25 cellular contexts compared by ENCODE assay signal in the genomic region with DNA sequence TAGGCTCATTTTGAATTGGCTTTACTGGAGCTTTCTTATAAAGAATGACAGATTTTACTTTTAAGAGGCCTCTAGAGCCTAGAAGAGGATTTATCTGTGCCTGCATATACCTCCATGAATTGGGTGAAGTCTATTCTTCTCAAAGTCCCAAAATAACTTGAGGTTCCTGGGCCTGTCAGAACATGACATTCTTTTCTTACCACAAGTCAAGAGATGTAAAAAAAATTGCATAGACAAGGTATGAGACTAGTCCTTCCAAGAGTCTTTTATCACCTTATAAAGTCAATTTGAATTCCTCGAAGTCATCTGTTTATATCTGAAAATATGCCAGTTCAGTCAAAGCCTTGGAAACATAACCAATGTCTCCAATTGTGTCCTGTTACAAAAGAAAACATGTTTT. TPM values are rescaled to one million over a fixed set of nuclear protein-coding genes. Genes with fewer than 3 reads are reported as not detected.
DNase-seq lines count a peak whose midpoint lies in the region; ATAC-seq, FAIRE-seq and TF ChIP-seq lines count a peak whose summit lies in the region.
"Had no signal": no experiment of that assay in that cellular context is flagged by ENCODE, and none has a peak within 500 bp of the region (broad histone marks: within the 10 kb centered on the region; RNA-seq: fewer than 3 reads in every experiment).

No MANE protein-coding gene starts in this region.

- H3K9ac ChIP-seq in KMS-11 = no peak overlapping the region

- no peaks in the 10 kb centered on the region for H3K27me3 Mint-ChIP-seq in WTC11 (ENCODE audit: low read depth)

- in situ Hi-C loops in ACHN (cut with HindIII; ENCODE audit: low pct_ligation_motif_present, low pct_unique_long_range_greater_than_20kb, low sequenced_read_pairs) = no loop called here

- peaks cover 42% of the 10 kb centered on the region for H3K36me3 Mint-ChIP-seq in WTC11
- H3K36me3 Mint-ChIP-seq: CD4-positive, CD25-positive, alpha-beta regulatory T cell had no signal

- no peak overlapping the region for H3K27ac Mint-ChIP-seq in WTC11
- H3K27ac Mint-ChIP-seq: CD4-positive, CD25-positive, alpha-beta regulatory T cell; CD8-positive, alpha-beta memory T cell; HFFc6 had no signal

- H3K4me1 Mint-ChIP-seq in WTC11 = peaks cover 55% of the 10 kb centered on the region
- H3K4me1 Mint-ChIP-seq: CD4-positive, CD25-positive, alpha-beta regulatory T cell; CD8-positive, alpha-beta memory T cell had no signal

- H3K4me3 Mint-ChIP-seq in WTC11 = no peak overlapping the region
- H3K4me3 Mint-ChIP-seq: CD4-positive, CD25-positive, alpha-beta regulatory T cell; CD8-positive, alpha-beta memory T cell; HFFc6 had no signal

- POLR2A ChIA-PET in WTC11 (lab: Charles Lee) = no interaction called here

- H3K27ac ChIP-seq in KMS-11 = no peak overlapping the region
- H3K27ac ChIP-seq: HL-60 had no signal

- peak overlapping the region; percentile 76 for H3K4me2 ChIP-seq in KMS-11

- no peak for FAIRE-seq in bronchial epithelial cell (lab: Jason Lieb, UNC)
- peak; percentile 68 for FAIRE-seq in islet of Langerhans (lab: Jason Lieb, UNC)
- FAIRE-seq: GM12891 had no signal

- H3K4me1 ChIP-seq in KMS-11 (ENCODE audit: low read depth, poor library complexity, severe bottlenecking) = peaks cover 52% of the 10 kb centered on the region
- H3K4me1 ChIP-seq: BE2C had no signal

- H3K4me3 ChIP-seq in KMS-11 (IDR thresholded peaks at IDR 0.05; ENCODE audit: insufficient read depth, low read depth, low read length) (no peak overlapping the region), bronchial epithelial cell (ENCODE audit: low read depth, low read length) (no peak overlapping the region)

- H3K9me3 Mint-ChIP-seq in WTC11 = peaks cover 26% of the 10 kb centered on the region
- H3K9me3 Mint-ChIP-seq: HFFc6 had no signal

- H3K27me3 ChIP-seq in KMS-11 (ENCODE audit: insufficient read depth, low read depth) = no peaks in the 10 kb centered on the region
- H3K27me3 ChIP-seq in bronchial epithelial cell (ENCODE audit: control insufficient read depth, insufficient read depth, low read length) = no peaks in the 10 kb centered on the region
- H3K27me3 ChIP-seq: BE2C had no signal

- H3K36me3 ChIP-seq in KMS-11 (ENCODE audit: insufficient read depth) (no peaks in the 10 kb centered on the region), bronchial epithelial cell (ENCODE audit: control insufficient read depth, insufficient read depth, low read length) (no peaks in the 10 kb centered on the region)
- H3K36me3 ChIP-seq: BE2C had no signal

- no peaks in the 10 kb centered on the region for H3K79me2 ChIP-seq in KMS-11 (ENCODE audit: insufficient read depth, low read depth)

- no peak overlapping the region; the same call in 1 of the 2 replicates for H2AFZ ChIP-seq in KMS-11 (ENCODE audit: low read depth)

- peak; percentile 30 for DNase-seq in NCI-H226
- DNase-seq in bronchial epithelial cell (ENCODE audit: low read depth) = peak; percentile 55
- no peak for DNase-seq in WTC11 (ENCODE audit: low spot score)
- DNase-seq in ACHN = no peak
- DNase-seq: BE2C; C1 segment of cervical spinal cord; CD4-positive, CD25-positive, alpha-beta regulatory T cell; CD8-positive, alpha-beta memory T cell; COR-L47; DMS 273 treated with DMSO at 0.1 percent for 48 hours; DMS53; DND-41; EL; GOT3; H7; HFFc6 had no signal

- no peaks in the 10 kb centered on the region for H4K20me1 ChIP-seq in KMS-11 (ENCODE audit: insufficient read depth)

- CTCF ChIA-PET in WTC11 (lab: Charles Lee) = no interaction called here

- ATAC-seq in GM19452 (IDR thresholded peaks at IDR 0.05; ENCODE audit: unreplicated experiment) = no peak
- no peak for ATAC-seq in WTC11
- ATAC-seq: HCT116 had no signal

- TF ChIP-seq CTCF in KMS-11 (conservative IDR thresholded peaks at IDR 0.05; ENCODE audit: low read depth, low read length) (no peak), bronchial epithelial cell (IDR thresholded peaks at IDR 0.05; ENCODE audit: insufficient read depth, low read length, severe bottlenecking) (no peak), WTC11 (IDR thresholded peaks at IDR 0.05) (no peak)

TF ChIP-seq in WTC11, 78 proteins besides CTCF, POLR2A, EP300 and RAD21:
- TF ChIP-seq NFE2L1 (CRISPR knock-in tag; IDR thresholded peaks at IDR 0.05) = no peak
- TF ChIP-seq ZNF219 (CRISPR knock-in tag; IDR thresholded peaks at IDR 0.05; ENCODE audit: borderline replicate concordance) = no peak
- TF ChIP-seq NFYB (CRISPR knock-in tag; conservative IDR thresholded peaks at IDR 0.05; ENCODE audit: low read depth) = no peak
- TF ChIP-seq TP53 (CRISPR knock-in tag; IDR thresholded peaks at IDR 0.05) = no peak
- no peak for TF ChIP-seq CREM (CRISPR knock-in tag; IDR thresholded peaks at IDR 0.05)
- no peak for TF ChIP-seq KAT7 (CRISPR knock-in tag; IDR thresholded peaks at IDR 0.05; ENCODE audit: borderline replicate concordance)
- TF ChIP-seq FOXK1 (CRISPR knock-in tag; IDR thresholded peaks at IDR 0.05) = no peak
- TF ChIP-seq PRRX2 (CRISPR knock-in tag; IDR thresholded peaks at IDR 0.05) = no peak
- no peak for TF ChIP-seq ZNF263 (CRISPR knock-in tag; IDR thresholded peaks at IDR 0.05; ENCODE audit: low read depth)
- no peak for TF ChIP-seq ESRRA (CRISPR knock-in tag; IDR thresholded peaks at IDR 0.05; ENCODE audit: borderline replicate concordance)
- TF ChIP-seq, protein P1, sequence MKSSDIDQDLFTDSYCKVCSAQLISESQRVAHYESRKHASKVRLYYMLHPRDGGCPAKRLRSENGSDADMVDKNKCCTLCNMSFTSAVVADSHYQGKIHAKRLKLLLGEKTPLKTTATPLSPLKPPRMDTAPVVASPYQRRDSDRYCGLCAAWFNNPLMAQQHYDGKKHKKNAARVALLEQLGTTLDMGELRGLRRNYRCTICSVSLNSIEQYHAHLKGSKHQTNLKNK (CRISPR knock-in tag; IDR thresholded peaks at IDR 0.05) = no peak
- TF ChIP-seq, protein P2, sequence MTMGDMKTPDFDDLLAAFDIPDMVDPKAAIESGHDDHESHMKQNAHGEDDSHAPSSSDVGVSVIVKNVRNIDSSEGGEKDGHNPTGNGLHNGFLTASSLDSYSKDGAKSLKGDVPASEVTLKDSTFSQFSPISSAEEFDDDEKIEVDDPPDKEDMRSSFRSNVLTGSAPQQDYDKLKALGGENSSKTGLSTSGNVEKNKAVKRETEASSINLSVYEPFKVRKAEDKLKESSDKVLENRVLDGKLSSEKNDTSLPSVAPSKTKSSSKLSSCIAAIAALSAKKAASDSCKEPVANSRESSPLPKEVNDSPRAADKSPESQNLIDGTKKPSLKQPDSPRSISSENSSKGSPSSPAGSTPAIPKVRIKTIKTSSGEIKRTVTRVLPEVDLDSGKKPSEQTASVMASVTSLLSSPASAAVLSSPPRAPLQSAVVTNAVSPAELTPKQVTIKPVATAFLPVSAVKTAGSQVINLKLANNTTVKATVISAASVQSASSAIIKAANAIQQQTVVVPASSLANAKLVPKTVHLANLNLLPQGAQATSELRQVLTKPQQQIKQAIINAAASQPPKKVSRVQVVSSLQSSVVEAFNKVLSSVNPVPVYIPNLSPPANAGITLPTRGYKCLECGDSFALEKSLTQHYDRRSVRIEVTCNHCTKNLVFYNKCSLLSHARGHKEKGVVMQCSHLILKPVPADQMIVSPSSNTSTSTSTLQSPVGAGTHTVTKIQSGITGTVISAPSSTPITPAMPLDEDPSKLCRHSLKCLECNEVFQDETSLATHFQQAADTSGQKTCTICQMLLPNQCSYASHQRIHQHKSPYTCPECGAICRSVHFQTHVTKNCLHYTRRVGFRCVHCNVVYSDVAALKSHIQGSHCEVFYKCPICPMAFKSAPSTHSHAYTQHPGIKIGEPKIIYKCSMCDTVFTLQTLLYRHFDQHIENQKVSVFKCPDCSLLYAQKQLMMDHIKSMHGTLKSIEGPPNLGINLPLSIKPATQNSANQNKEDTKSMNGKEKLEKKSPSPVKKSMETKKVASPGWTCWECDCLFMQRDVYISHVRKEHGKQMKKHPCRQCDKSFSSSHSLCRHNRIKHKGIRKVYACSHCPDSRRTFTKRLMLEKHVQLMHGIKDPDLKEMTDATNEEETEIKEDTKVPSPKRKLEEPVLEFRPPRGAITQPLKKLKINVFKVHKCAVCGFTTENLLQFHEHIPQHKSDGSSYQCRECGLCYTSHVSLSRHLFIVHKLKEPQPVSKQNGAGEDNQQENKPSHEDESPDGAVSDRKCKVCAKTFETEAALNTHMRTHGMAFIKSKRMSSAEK (CRISPR knock-in tag; IDR thresholded peaks at IDR 0.05; ENCODE audit: borderline replicate concordance) = no peak

RNA-seq across cellular contexts. Expression of a gene that starts 17.2 kb away (rescaled TPM):
- total RNA-seq in bronchial epithelial cell = 0.13 and 0.53 TPM in 2 replicates
- total RNA-seq in WTC11 (2021) = 46.8 to 56.1 TPM (median 54.1 TPM) in 3 replicates
- total RNA-seq: A172, G401, HFFc6, HT1080 had no signal

RNA-seq across cellular contexts. Expression of a gene that starts 21.8 kb away (rescaled TPM):
- total RNA-seq in bronchial epithelial cell (not detected in 2 replicates), WTC11 (2021) (1.4 to 3.5 TPM (median 2.5 TPM) in 3 replicates)
- total RNA-seq: A172; CD4-positive, CD25-positive, alpha-beta regulatory T cell; CD8-positive, alpha-beta memory T cell; G401; HFFc6; HT1080 had no signal

Comparison
In these comparisons a context has a peak if more than half of its experiments do, and no peak if none do; other contexts are left out.
1. DNase-seq: peak in NCI-H226 (single experiment) and bronchial epithelial cell (single experiment); none in WTC11 (single experiment) and ACHN (single experiment).
2. RNA of a gene that starts 17.2 kb away (total RNA-seq): 46.8 to 56.1 TPM in WTC11; 0.13 to 0.53 TPM in bronchial epithelial cell; every median in the first group is over 10 times any median in the second.